Comparison of ENCODE assay signal across 11 cellular contexts in genomic region chr1:156896490-156897033, GRCh38. TPM values are rescaled to one million over a fixed set of nuclear protein-coding genes. Genes with fewer than 3 reads are reported as not detected.
DNase-seq lines count a peak whose midpoint lies in the region; ATAC-seq and TF ChIP-seq lines count a peak whose summit lies in the region.
"Had no signal": no experiment of that assay in that cellular context is flagged by ENCODE, and none has a peak within 500 bp of the region (broad histone marks: within the 10 kb centered on the region; RNA-seq: fewer than 3 reads in every experiment).

No MANE protein-coding gene starts in this region.

- H3K79me2 ChIP-seq in fibroblast of lung (ENCODE audit: control insufficient read depth, insufficient read depth, low read length), result peaks cover 60% of the 10 kb centered on the region

- H3K9me3 ChIP-seq in fibroblast of lung (ENCODE audit: control insufficient read depth, insufficient read depth, low read depth, low read length), result no peaks in the 10 kb centered on the region
- no peaks in the 10 kb centered on the region for H3K9me3 ChIP-seq in ovary

- H4K20me1 ChIP-seq in fibroblast of lung (ENCODE audit: control insufficient read depth, extremely low read depth, insufficient read depth, low read length), result no peaks in the 10 kb centered on the region

- H3K4me1 ChIP-seq in fibroblast of lung (ENCODE audit: control insufficient read depth, extremely low read depth, insufficient read depth, low read length) (peaks cover 54% of the 10 kb centered on the region), ovary (ENCODE audit: insufficient read depth) (peaks cover 25% of the 10 kb centered on the region)

- H3K27me3 ChIP-seq in fibroblast of lung (ENCODE audit: control insufficient read depth, insufficient read depth, low read length), result no peaks in the 10 kb centered on the region
- no peaks in the 10 kb centered on the region for H3K27me3 ChIP-seq in ovary

- no peak for TF ChIP-seq EP300 in ovary (IDR thresholded peaks at IDR 0.05)

- H3K27ac ChIP-seq in fibroblast of lung (ENCODE audit: insufficient read depth, low read length) (peak overlapping the region; percentile 95), ovary (peak overlapping the region in 1 of 2 donors; percentile 19)

- ATAC-seq in HG03139 (IDR thresholded peaks at IDR 0.05; ENCODE audit: unreplicated experiment), result no peak

- peak overlapping the region; percentile 55 for H3K9ac ChIP-seq in fibroblast of lung (ENCODE audit: insufficient read depth, low read length)

- H2AFZ ChIP-seq in fibroblast of lung (ENCODE audit: low read length), result no peak overlapping the region

- peak overlapping the region; percentile 80 for H3K4me2 ChIP-seq in fibroblast of lung (ENCODE audit: extremely low read depth, insufficient read depth, low read length)

- WGBS in ovary, 3 donors, result 65 to 73% (median 71%) methylated on average over 16 of the region's 16 CpGs

- peak overlapping the region in 3 of 4 experiments; percentile 14 to 30 (median 20) for H3K4me3 ChIP-seq in fibroblast of lung (replicated peaks in 1 of 4; ENCODE audit: control extremely low read depth in 1 of 4, insufficient read depth in 1 of 4, low read depth in 3 of 4, low read length in 4 of 4)
- H3K4me3 ChIP-seq in ovary, result no peak overlapping the region
- H3K4me3 ChIP-seq: skin epidermis had no signal

- TF ChIP-seq CTCF in fibroblast of lung (conservative IDR thresholded peaks at IDR 0.05 in 1 of 2, IDR thresholded peaks at IDR 0.05 in 1 of 2; ENCODE audit: low read depth in 1 of 2, low read length in 2 of 2) (no peak), ovary (IDR thresholded peaks at IDR 0.05) (no peak), GM10266 (IDR thresholded peaks at IDR 0.05; ENCODE audit: control insufficient read depth, insufficient read depth, low read depth, missing control alignments) (no peak)

- no peak for TF ChIP-seq POLR2A in ovary (IDR thresholded peaks at IDR 0.05)

- peak; percentile 98 for DNase-seq in EH (ENCODE audit: low read depth)
- peak; percentile 77 for DNase-seq in RPMI7951 (ENCODE audit: low read depth)
- peak; percentile 84 to 96 for DNase-seq in fibroblast of lung (ENCODE audit: low read depth in 2 of 2)
- peak; percentile 47 to 65 (median 53) for DNase-seq in ovary
- DNase-seq in GM10266 (ENCODE audit: extremely low spot score), result no peak
- DNase-seq in UCSD-AML1 (lab: John Stamatoyannopoulos, UW; ENCODE audit: unreplicated experiment), result no peak
- DNase-seq in nucleus accumbens (lab: John Stamatoyannopoulos, UW), result no peak
- DNase-seq: NCI-H1092 had no signal

- intact Hi-C loops in ovary (cut with DNase I), result loop anchor here in 1 of 4 donors (1.0 kb wide), 1 partner anchor 30 kb away; no protein-coding TSS in a partner anchor

- H3K36me3 ChIP-seq in fibroblast of lung (ENCODE audit: control insufficient read depth, insufficient read depth, low read length) (peaks cover 4% of the 10 kb centered on the region), ovary (no peaks in the 10 kb centered on the region)

RNA-seq across cellular contexts. Expression of gene PEAR1, which starts 3.0 kb away (rescaled TPM):
- not detected in 2 replicates for total RNA-seq in RPMI7951 (2014; rRNA removed; shearing (Covaris generic))
- total RNA-seq in fibroblast of lung, result 2.3 and 2.6 TPM in 2 replicates
- 13.5 and 41.5 TPM in 2 replicates for polyA plus RNA-seq in fibroblast of lung
- 15.5 and 55.2 TPM in 2 replicates for polyA plus RNA-seq in fibroblast of lung (2012)
- polyA minus RNA-seq in fibroblast of lung (ENCODE audit: low replicate concordance), result 27.7 and 69.9 TPM in 2 replicates
- total RNA-seq in ovary, result 10 to 100 TPM in 5 of 7 donors, 1 to 10 TPM in 2; 4.3 to 20.2 (median 12.3) TPM
- polyA plus RNA-seq in ovary, result 10 to 100 TPM; 13.7 to 21.2 TPM

RNA-seq across cellular contexts. Expression of gene LRRC71, which starts 23.9 kb away (rescaled TPM):
- total RNA-seq in RPMI7951 (2014; rRNA removed; shearing (Covaris generic)), result not detected in 2 replicates
- total RNA-seq in fibroblast of lung, result not detected in 2 replicates
- 0.16 and 1.8 TPM in 2 replicates for polyA plus RNA-seq in fibroblast of lung
- polyA plus RNA-seq in fibroblast of lung (2012), result 0.15 and 3.1 TPM in 2 replicates
- 0.30 and 0.35 TPM in 2 replicates for polyA minus RNA-seq in fibroblast of lung (ENCODE audit: low replicate concordance)
- 10 to 100 TPM in 1 of 7 donors, 1 to 10 TPM in 2, under 1 TPM in 2, not detected in 2; 0.36 to 11.1 (median 1.1) TPM for total RNA-seq in ovary
- polyA plus RNA-seq in ovary, result under 1 TPM in 1 of 2 donors, not detected in 1; 0.07 TPM
- polyA plus RNA-seq: urinary bladder had no signal

RNA-seq across cellular contexts. Expression of gene NTRK1, which starts 35.9 kb away (rescaled TPM):
- not detected in 2 replicates for total RNA-seq in RPMI7951 (2014; rRNA removed; shearing (Covaris generic))
- total RNA-seq in fibroblast of lung, result not detected in 2 replicates
- not detected in 2 replicates for polyA plus RNA-seq in fibroblast of lung
- not detected in 2 replicates for polyA plus RNA-seq in fibroblast of lung (2012)
- not detected in 2 replicates for polyA minus RNA-seq in fibroblast of lung (ENCODE audit: low replicate concordance)
- under 1 TPM in 4 of 7 donors, not detected in 3; 0.34 to 0.92 (median 0.41) TPM for total RNA-seq in ovary
- polyA plus RNA-seq in ovary, result under 1 TPM in 1 of 2 donors, not detected in 1; 0.11 TPM

RNA-seq across cellular contexts. Expression of gene INSRR, which starts 37.6 kb away (rescaled TPM):
- not detected in 2 replicates for total RNA-seq in RPMI7951 (2014; rRNA removed; shearing (Covaris generic))
- not detected in 2 replicates for total RNA-seq in fibroblast of lung
- polyA plus RNA-seq in fibroblast of lung, result not detected in 2 replicates
- not detected in 2 replicates for polyA plus RNA-seq in fibroblast of lung (2012)
- not detected in 2 replicates for polyA minus RNA-seq in fibroblast of lung (ENCODE audit: low replicate concordance)
- under 1 TPM in 1 of 7 donors, not detected in 6; 0.15 TPM for total RNA-seq in ovary
- under 1 TPM in 1 of 2 donors, not detected in 1; 0.02 TPM for polyA plus RNA-seq in ovary

Comparison
In these comparisons a context has a peak if more than half of its experiments do, and no peak if none do; other contexts are left out.
1. DNase-seq: peak in EH (single experiment), RPMI7951 (single experiment), fibroblast of lung (2 of 2) and ovary (5 of 5); none in GM10266 (single experiment), UCSD-AML1 (single experiment) and nucleus accumbens (0 of 56).